15 cellular contexts compared by ENCODE assay signal in genomic region chr2:16394072-16394985, GRCh38.
DNase-seq lines count a peak whose midpoint lies in the region; ATAC-seq and TF ChIP-seq lines count a peak whose summit lies in the region.
"Had no signal": no experiment of that assay in that cellular context is flagged by ENCODE, and none has a peak within 500 bp of the region (broad histone marks: within the 10 kb centered on the region; RNA-seq: fewer than 3 reads in every experiment).

No MANE protein-coding gene starts in this region.

- peak; percentile 1 for DNase-seq in NCI-H510A treated with DMSO at 0.1 percent for 48 hours (lab: John Stamatoyannopoulos, UW)
- no peak for DNase-seq in NCI-H510A (lab: John Stamatoyannopoulos, UW)
- DNase-seq in NCI-H2227 treated with DMSO at 0.1 percent for 48 hours (lab: John Stamatoyannopoulos, UW), result peak; percentile 31
- DNase-seq in foreskin keratinocyte, result no peak
- DNase-seq in progenitor cell of endocrine pancreas (ENCODE audit: low spot score, unreplicated experiment), result no peak
- DNase-seq in effector memory CD4-positive, alpha-beta T cell, result no peak
- DNase-seq in NCI-H2171 treated with DMSO at 0.1 percent for 48 hours (lab: John Stamatoyannopoulos, UW), result no peak
- no peak for DNase-seq in activated gamma-delta T cell (lab: John Stamatoyannopoulos, UW)
- DNase-seq: activated CD4-positive, alpha-beta memory T cell treated with anti-CD3 and anti-CD28 coated beads, Interleukin-2, amount 10 ng/mL, durations not matched to agents 7 days and 5 days; activated gamma-delta T cell treated with Interleukin-2 at 50 U/mL for 16 hours; Calu3; NCI-H226; SIG-M5 had no signal

- H3K27ac Mint-ChIP-seq in progenitor cell of endocrine pancreas, result peak overlapping the region; percentile 62
- H3K27ac Mint-ChIP-seq: activated CD4-positive, alpha-beta memory T cell treated with anti-CD3 and anti-CD28 coated beads, Interleukin-2, amount 10 ng/mL, durations not matched to agents 7 days and 5 days had no signal

- ATAC-seq in foreskin keratinocyte, result peak; percentile 33

- no peaks in the 10 kb centered on the region for H3K9me3 ChIP-seq in effector memory CD4-positive, alpha-beta T cell (ENCODE audit: control insufficient read depth, low read length)

- no peak overlapping the region for H3K4me3 ChIP-seq in effector memory CD4-positive, alpha-beta T cell (ENCODE audit: insufficient read depth, low read depth, low read length, poor library complexity, severe bottlenecking)

- H3K27me3 ChIP-seq in foreskin keratinocyte, result no peaks in the 10 kb centered on the region
- H3K27me3 ChIP-seq in effector memory CD4-positive, alpha-beta T cell (replicated peaks; ENCODE audit: control insufficient read depth, insufficient read depth, low read length, poor library complexity, severe bottlenecking), result no peaks in the 10 kb centered on the region

- H3K36me3 ChIP-seq in effector memory CD4-positive, alpha-beta T cell (ENCODE audit: control insufficient read depth, insufficient read depth, low read length), result no peaks in the 10 kb centered on the region

- H3K36me3 Mint-ChIP-seq in progenitor cell of endocrine pancreas (ENCODE audit: insufficient read depth), result no peaks in the 10 kb centered on the region

- no peaks in the 10 kb centered on the region for H3K4me1 ChIP-seq in foreskin keratinocyte
- H3K4me1 ChIP-seq in effector memory CD4-positive, alpha-beta T cell (ENCODE audit: control insufficient read depth, insufficient read depth, low read length, poor library complexity, severe bottlenecking), result no peaks in the 10 kb centered on the region
- H3K4me1 ChIP-seq: parathyroid adenoma had no signal

- peaks cover 25% of the 10 kb centered on the region for H3K27me3 Mint-ChIP-seq in progenitor cell of endocrine pancreas
- H3K27me3 Mint-ChIP-seq: activated CD4-positive, alpha-beta memory T cell treated with anti-CD3 and anti-CD28 coated beads, Interleukin-2, amount 10 ng/mL, durations not matched to agents 7 days and 5 days had no signal

- TF ChIP-seq CTCF in foreskin keratinocyte (conservative IDR thresholded peaks at IDR 0.05) (no peak), progenitor cell of endocrine pancreas (IDR thresholded peaks at IDR 0.05; ENCODE audit: unreplicated experiment) (no peak)

- H3K9me3 Mint-ChIP-seq in progenitor cell of endocrine pancreas (ENCODE audit: low read depth), result no peaks in the 10 kb centered on the region

- peaks cover 12% of the 10 kb centered on the region for H3K4me1 Mint-ChIP-seq in progenitor cell of endocrine pancreas (ENCODE audit: low read depth)
- H3K4me1 Mint-ChIP-seq: activated CD4-positive, alpha-beta memory T cell treated with anti-CD3 and anti-CD28 coated beads, Interleukin-2, amount 10 ng/mL, durations not matched to agents 7 days and 5 days had no signal

- H3K27ac ChIP-seq in foreskin keratinocyte, result no peak overlapping the region
- H3K27ac ChIP-seq in effector memory CD4-positive, alpha-beta T cell (ENCODE audit: insufficient read depth, low read length, poor library complexity, severe bottlenecking), result no peak overlapping the region
- H3K27ac ChIP-seq: HL-60, parathyroid adenoma had no signal

- H3K4me3 Mint-ChIP-seq in progenitor cell of endocrine pancreas (ENCODE audit: low read depth), result no peak overlapping the region
- H3K4me3 Mint-ChIP-seq: activated CD4-positive, alpha-beta memory T cell treated with anti-CD3 and anti-CD28 coated beads, Interleukin-2, amount 10 ng/mL, durations not matched to agents 7 days and 5 days had no signal

Comparison
In these comparisons a context has a peak if more than half of its experiments do, and no peak if none do; other contexts are left out.
1. DNase-seq: peak in NCI-H510A treated with DMSO at 0.1 percent for 48 hours (single experiment) and NCI-H2227 treated with DMSO at 0.1 percent for 48 hours (single experiment); none in NCI-H510A (single experiment), foreskin keratinocyte (0 of 2), progenitor cell of endocrine pancreas (single experiment), effector memory CD4-positive, alpha-beta T cell (0 of 3), NCI-H2171 treated with DMSO at 0.1 percent for 48 hours (single experiment) and activated gamma-delta T cell (single experiment).